Comparison of ENCODE assay signal across 1 cellular context in genomic region chr3:33639889-33640288, GRCh38.
TF ChIP-seq lines count a peak whose summit lies in the region.

No MANE protein-coding gene starts in this region.

TF ChIP-seq in GM12878, 131 proteins besides CTCF, POLR2A, EP300 and RAD21 (continued from another document):
- TF ChIP-seq, protein P1, sequence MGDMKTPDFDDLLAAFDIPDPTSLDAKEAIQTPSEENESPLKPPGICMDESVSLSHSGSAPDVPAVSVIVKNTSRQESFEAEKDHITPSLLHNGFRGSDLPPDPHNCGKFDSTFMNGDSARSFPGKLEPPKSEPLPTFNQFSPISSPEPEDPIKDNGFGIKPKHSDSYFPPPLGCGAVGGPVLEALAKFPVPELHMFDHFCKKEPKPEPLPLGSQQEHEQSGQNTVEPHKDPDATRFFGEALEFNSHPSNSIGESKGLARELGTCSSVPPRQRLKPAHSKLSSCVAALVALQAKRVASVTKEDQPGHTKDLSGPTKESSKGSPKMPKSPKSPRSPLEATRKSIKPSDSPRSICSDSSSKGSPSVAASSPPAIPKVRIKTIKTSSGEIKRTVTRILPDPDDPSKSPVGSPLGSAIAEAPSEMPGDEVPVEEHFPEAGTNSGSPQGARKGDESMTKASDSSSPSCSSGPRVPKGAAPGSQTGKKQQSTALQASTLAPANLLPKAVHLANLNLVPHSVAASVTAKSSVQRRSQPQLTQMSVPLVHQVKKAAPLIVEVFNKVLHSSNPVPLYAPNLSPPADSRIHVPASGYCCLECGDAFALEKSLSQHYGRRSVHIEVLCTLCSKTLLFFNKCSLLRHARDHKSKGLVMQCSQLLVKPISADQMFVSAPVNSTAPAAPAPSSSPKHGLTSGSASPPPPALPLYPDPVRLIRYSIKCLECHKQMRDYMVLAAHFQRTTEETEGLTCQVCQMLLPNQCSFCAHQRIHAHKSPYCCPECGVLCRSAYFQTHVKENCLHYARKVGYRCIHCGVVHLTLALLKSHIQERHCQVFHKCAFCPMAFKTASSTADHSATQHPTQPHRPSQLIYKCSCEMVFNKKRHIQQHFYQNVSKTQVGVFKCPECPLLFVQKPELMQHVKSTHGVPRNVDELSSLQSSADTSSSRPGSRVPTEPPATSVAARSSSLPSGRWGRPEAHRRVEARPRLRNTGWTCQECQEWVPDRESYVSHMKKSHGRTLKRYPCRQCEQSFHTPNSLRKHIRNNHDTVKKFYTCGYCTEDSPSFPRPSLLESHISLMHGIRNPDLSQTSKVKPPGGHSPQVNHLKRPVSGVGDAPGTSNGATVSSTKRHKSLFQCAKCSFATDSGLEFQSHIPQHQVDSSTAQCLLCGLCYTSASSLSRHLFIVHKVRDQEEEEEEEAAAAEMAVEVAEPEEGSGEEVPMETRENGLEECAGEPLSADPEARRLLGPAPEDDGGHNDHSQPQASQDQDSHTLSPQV (IDR thresholded peaks at IDR 0.05), result no peak
- no peak for TF ChIP-seq RELA (IDR thresholded peaks at IDR 0.05; ENCODE audit: borderline replicate concordance, partially characterized antibody)
- no peak for TF ChIP-seq CBFB (IDR thresholded peaks at IDR 0.05; ENCODE audit: low read depth)
- TF ChIP-seq FOS (IDR thresholded peaks at IDR 0.05; ENCODE audit: borderline replicate concordance, extremely low read depth, insufficient read length), result no peak
- no peak for TF ChIP-seq ETV6 (conservative IDR thresholded peaks at IDR 0.05 in 1 of 2, IDR thresholded peaks at IDR 0.05 in 1 of 2; ENCODE audit: borderline replicate concordance in 1 of 2, low read depth in 1 of 2)
- no peak for TF ChIP-seq TAF1 (IDR thresholded peaks at IDR 0.05; ENCODE audit: borderline replicate concordance, low read depth, low read length)
